8 cellular contexts compared by ENCODE assay signal in the genomic region with DNA sequence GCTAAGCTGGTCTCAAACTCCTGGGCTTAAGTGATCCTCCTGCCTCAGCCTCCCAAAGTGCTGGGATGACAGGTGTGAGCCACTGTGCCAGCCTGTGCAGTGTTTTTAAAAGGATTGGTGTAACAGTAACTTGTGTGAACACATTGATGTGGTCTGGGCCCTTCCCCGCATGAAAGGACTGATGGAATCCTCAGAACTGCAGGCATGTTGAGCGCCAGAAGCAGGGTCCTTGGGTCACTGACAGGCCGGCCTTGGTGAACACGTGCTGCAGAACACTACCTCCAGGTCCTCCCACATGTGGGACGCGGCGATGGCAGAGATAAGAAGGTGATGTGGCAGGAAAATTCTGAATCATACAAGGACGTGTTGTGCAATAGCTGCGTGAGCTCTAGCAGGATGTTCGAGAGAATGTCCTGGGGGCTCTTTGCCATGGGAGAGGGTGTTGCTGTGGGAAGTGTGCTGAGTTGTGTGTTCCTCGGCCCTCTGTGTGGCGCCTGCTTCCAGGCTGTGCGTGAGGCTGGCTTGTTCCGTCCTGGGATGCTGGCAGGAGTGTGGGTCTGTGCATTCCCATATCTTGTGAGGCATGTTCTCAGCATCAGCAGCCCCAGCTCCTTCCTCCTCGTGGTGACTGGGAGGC.
DNase-seq lines count a peak whose midpoint lies in the region; ATAC-seq and TF ChIP-seq lines count a peak whose summit lies in the region.

No MANE protein-coding gene starts in this region.

- H3K79me2 ChIP-seq in ACC112 (ENCODE audit: control insufficient read depth, insufficient read depth, low read length, unreplicated experiment): no peaks in the 10 kb centered on the region

- no peaks in the 10 kb centered on the region for H3K9me3 ChIP-seq in KOPT-K1 (ENCODE audit: insufficient read depth, low read length, poor library complexity, severe bottlenecking)
- H3K9me3 ChIP-seq in adrenal gland (replicated peaks in 1 of 3): no peaks in the 10 kb centered on the region
- H3K9me3 ChIP-seq in WERI-Rb-1 (ENCODE audit: severe bottlenecking): no peaks in the 10 kb centered on the region

- no peaks in the 10 kb centered on the region; the same call in 1 of the 2 replicates for H3K36me3 ChIP-seq in ACC112 (ENCODE audit: insufficient read depth, low read length)
- H3K36me3 ChIP-seq in KOPT-K1 (ENCODE audit: insufficient read depth, low read length): peaks cover 94% of the 10 kb centered on the region
- H3K36me3 ChIP-seq in adrenal gland (replicated peaks in 1 of 2): peaks cover 0 to 18% of the 10 kb centered on the region in 2 donors
- peaks cover 15% of the 10 kb centered on the region for H3K36me3 ChIP-seq in WERI-Rb-1

- intact Hi-C loops in adrenal gland (cut with DNase I): no loop called here

- WGBS in adrenal gland, 4 donors: 21 to 35% (median 26%) methylated on average over 11 to 15 of the region's 15 CpGs

- no peak overlapping the region for H3K4me3 ChIP-seq in ACC112 (ENCODE audit: low read depth, low read length)
- no peak overlapping the region for H3K4me3 ChIP-seq in adrenal gland
- no peak overlapping the region for H3K4me3 ChIP-seq in WERI-Rb-1 (ENCODE audit: low read depth, low read length)

- H3K27me3 ChIP-seq in ACC112 (ENCODE audit: insufficient read depth, low read length) (no peaks in the 10 kb centered on the region), adrenal gland (no peaks in the 10 kb centered on the region), WERI-Rb-1 (ENCODE audit: insufficient read depth, low read depth, severe bottlenecking) (no peaks in the 10 kb centered on the region)

- ATAC-seq in GM18909 (IDR thresholded peaks at IDR 0.05; ENCODE audit: poor library complexity, unreplicated experiment): no peak
- no peak for ATAC-seq in HG02840 (IDR thresholded peaks at IDR 0.05; ENCODE audit: low FRiP score, unreplicated experiment)

- H3K27ac ChIP-seq in ACC112 (ENCODE audit: low read depth, low read length) (peak overlapping the region; percentile 60), KOPT-K1 (ENCODE audit: low read depth, low read length, poor library complexity, severe bottlenecking) (peak overlapping the region; percentile 50), adrenal gland (peak overlapping the region; percentile 25 to 95 (median 61)), WERI-Rb-1 (no peak overlapping the region)

- peak in 1 of 2 donors; percentile 13 for TF ChIP-seq POLR2A in adrenal gland (IDR thresholded peaks at IDR 0.05)

- H3K4me1 ChIP-seq in ACC112 (ENCODE audit: control insufficient read depth, insufficient read depth, low read length, unreplicated experiment): peaks cover 16% of the 10 kb centered on the region
- peaks cover 4 to 25% of the 10 kb centered on the region in 2 donors for H3K4me1 ChIP-seq in adrenal gland (replicated peaks in 1 of 2)

- H2AFZ ChIP-seq in ACC112 (ENCODE audit: low read length, unreplicated experiment): peak overlapping the region; percentile 32

- DNase-seq in adrenal gland: peak; percentile 86 to 97 (median 96)
- DNase-seq in kidney tubule cell (ENCODE audit: low spot score): peak; percentile 57
- no peak for DNase-seq in WERI-Rb-1
- DNase-seq in activated CD4-positive, CD25-positive, alpha-beta regulatory T cell (lab: John Stamatoyannopoulos, UW): no peak

- TF ChIP-seq CTCF in adrenal gland (IDR thresholded peaks at IDR 0.05) (no peak), WERI-Rb-1 (IDR thresholded peaks at IDR 0.05; ENCODE audit: low read depth, low read length) (no peak)

Comparison
In these comparisons a context has a peak if more than half of its experiments do, and no peak if none do; other contexts are left out.
1. DNase-seq: peak in adrenal gland (7 of 7) and kidney tubule cell (single experiment); none in WERI-Rb-1 (single experiment) and activated CD4-positive, CD25-positive, alpha-beta regulatory T cell (0 of 4).